In the genomic region with DNA sequence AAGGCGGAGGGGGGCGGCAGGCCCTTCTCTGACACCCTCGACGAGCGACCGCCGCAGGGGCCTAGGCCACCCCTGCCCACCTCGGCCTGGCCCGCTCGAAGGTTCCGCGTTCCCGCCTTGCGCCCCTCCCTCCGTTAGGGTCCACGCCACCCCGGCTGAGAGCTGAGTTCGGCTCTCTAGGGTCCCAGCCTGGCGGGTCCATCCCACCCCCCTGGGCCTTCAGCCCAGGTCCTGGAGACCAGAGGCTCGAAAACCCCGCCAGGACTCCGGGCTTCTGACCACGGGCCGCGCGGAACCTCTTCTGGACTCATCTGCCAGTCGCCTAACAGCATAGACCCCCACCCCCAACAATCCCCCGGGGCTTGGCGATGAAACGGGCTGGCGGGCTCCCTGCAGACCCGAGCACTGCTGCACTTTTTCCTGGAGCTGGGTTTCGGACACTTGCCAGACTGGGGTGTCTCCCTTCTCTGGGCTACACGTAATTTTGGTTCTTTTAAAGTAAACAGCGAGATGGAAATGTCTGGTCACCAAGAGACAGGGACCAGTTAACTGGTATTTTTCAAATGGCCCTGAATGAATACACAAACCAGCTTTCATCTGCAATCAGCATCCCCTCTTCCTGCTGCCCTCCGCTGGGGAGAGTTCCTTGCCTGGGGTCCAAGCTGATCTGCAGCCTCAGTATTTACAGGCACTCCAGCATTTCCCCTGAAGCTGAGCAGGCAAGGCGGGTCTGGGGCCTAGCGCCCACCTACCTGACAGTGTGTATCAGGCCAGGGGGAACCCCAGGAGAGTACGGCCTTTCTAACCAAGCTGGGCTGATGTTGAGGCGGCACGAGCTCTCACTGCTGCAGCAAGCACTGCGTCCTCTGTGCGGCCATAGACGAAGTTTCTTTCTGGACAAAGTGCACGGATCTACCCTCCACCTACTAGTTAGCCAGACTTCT, we compare ENCODE assay signal across 8 cellular contexts. TPM values are rescaled to one million over a fixed set of nuclear protein-coding genes. Genes with fewer than 3 reads are reported as not detected.
DNase-seq lines count a peak whose midpoint lies in the region; ATAC-seq and TF ChIP-seq lines count a peak whose summit lies in the region.

No MANE protein-coding gene starts in this region.

- TF ChIP-seq CTCF in right atrium auricular region (IDR thresholded peaks at IDR 0.05) (no peak), MCF 10A (IDR thresholded peaks at IDR 0.05; ENCODE audit: unreplicated experiment) (no peak), vagina (IDR thresholded peaks at IDR 0.05) (no peak)

- H3K4me3 ChIP-seq in right atrium auricular region = peak overlapping the region; percentile 63 to 74
- peak overlapping the region; percentile 71 for H3K4me3 ChIP-seq in mononuclear cell (ENCODE audit: low read length)
- H3K4me3 ChIP-seq in vagina = peak overlapping the region; percentile 59 to 87

- peaks cover 39% of the 10 kb centered on the region for H3K36me3 Mint-ChIP-seq in MCF 10A (ENCODE audit: insufficient read depth, unreplicated experiment)

- CTCF ChIA-PET in MCF 10A (lab: Yijun Ruan, JAX) = interaction anchor here (0.5 to 2.2 kb wide), 10 partner anchors 10 to 222 kb away, joined by 3 to 12 read pairs (median 6); partner anchors contain the start of gene GALK1

- H3K36me3 ChIP-seq in right atrium auricular region = peaks cover 42% of the 10 kb centered on the region
- H3K36me3 ChIP-seq in vagina = peaks cover 0 to 35% of the 10 kb centered on the region in 2 donors

- no peaks in the 10 kb centered on the region for H3K9me3 ChIP-seq in right atrium auricular region
- H3K9me3 ChIP-seq in mononuclear cell (ENCODE audit: low read depth, low read length) = no peaks in the 10 kb centered on the region
- H3K9me3 ChIP-seq in vagina = no peaks in the 10 kb centered on the region

- H3K4me1 Mint-ChIP-seq in MCF 10A (ENCODE audit: insufficient read depth, unreplicated experiment) = peaks cover 19% of the 10 kb centered on the region

- TSS peak; percentile 44 for BruUV-seq in MCF 10A (replicated peaks; lab: Mats Ljungman, UMichigan)

- no peaks in the 10 kb centered on the region for H3K9me3 Mint-ChIP-seq in MCF 10A (ENCODE audit: unreplicated experiment)

- no peaks in the 10 kb centered on the region for H3K27me3 Mint-ChIP-seq in MCF 10A (ENCODE audit: insufficient read depth, unreplicated experiment)

- no peak for ATAC-seq in esophagus mucosa
- no peak for ATAC-seq in HG02981 (IDR thresholded peaks at IDR 0.05; ENCODE audit: unreplicated experiment)

- H3K4me1 ChIP-seq in right atrium auricular region (peaks cover 0 to 27% of the 10 kb centered on the region in 2 donors), mononuclear cell (ENCODE audit: insufficient read depth, low read length) (peaks cover 20% of the 10 kb centered on the region), vagina (peaks cover 42% of the 10 kb centered on the region)

- intact Hi-C loops in cardiac septum (cut with DNase I) (loop anchor here (2.0 kb wide), 1 partner anchor 41 kb away; no protein-coding TSS in a partner anchor), MCF 10A (cut with micrococcal nuclease) (loop anchor here (2.0 kb wide), 1 partner anchor 43 kb away; the partner anchor contains the start of gene WBP2), vagina (cut with DNase I) (no loop called here)

- H3K27ac Mint-ChIP-seq in MCF 10A (ENCODE audit: low read depth, unreplicated experiment) = peak overlapping the region; percentile 70

- H3K4me3 Mint-ChIP-seq in MCF 10A (ENCODE audit: unreplicated experiment) = peak overlapping the region; percentile 74

- DNase-seq in right atrium auricular region (ENCODE audit: low spot score) = no peak
- no peak for DNase-seq in cardiac septum (ENCODE audit: low spot score)
- no peak for DNase-seq in MCF 10A (ENCODE audit: unreplicated experiment)
- DNase-seq in vagina (ENCODE audit: extremely low spot score in 2 of 2) = no peak
- DNase-seq in NCI-H187 treated with DMSO at 0.1 percent for 48 hours (lab: John Stamatoyannopoulos, UW) = no peak

- peak overlapping the region; percentile 91 for H3K27ac ChIP-seq in right atrium auricular region
- peak overlapping the region; percentile 94 for H3K27ac ChIP-seq in vagina

- no peaks in the 10 kb centered on the region for H3K27me3 ChIP-seq in right atrium auricular region
- no peaks in the 10 kb centered on the region for H3K27me3 ChIP-seq in mononuclear cell (ENCODE audit: insufficient read depth, low read length)
- H3K27me3 ChIP-seq in vagina = no peaks in the 10 kb centered on the region

- no peak for TF ChIP-seq POLR2A in vagina (IDR thresholded peaks at IDR 0.05)

- POLR2A ChIA-PET in MCF 10A (lab: Yijun Ruan, JAX) = interaction anchor here (0.5 to 5.0 kb wide), 17 partner anchors 8 to 281 kb away, joined by 3 to 80 read pairs (median 4); partner anchors contain the start of genes GALK1, MRPL38, RECQL5 and SAP30BP

RNA-seq across cellular contexts. Expression of gene TRIM65, which starts 0.6 kb away (rescaled TPM):
- total RNA-seq in right atrium auricular region = 1 to 10 TPM; 7.0 to 9.8 TPM
- 12.1 TPM for total RNA-seq in cardiac septum
- total RNA-seq in MCF 10A (2022) = 15.9 and 17.4 TPM in 2 replicates
- total RNA-seq in mononuclear cell = 5.8 TPM
- 59.9 TPM for total RNA-seq in vagina
- total RNA-seq in esophagus mucosa = 10.6 TPM

RNA-seq across cellular contexts. Expression of gene MRPL38, which starts 7.3 kb away (rescaled TPM):
- total RNA-seq in right atrium auricular region (10 to 100 TPM; 27.2 to 36.4 TPM), cardiac septum (76.3 TPM), MCF 10A (2022) (97.9 and 111 TPM in 2 replicates), mononuclear cell (45.4 TPM), vagina (67.8 TPM), esophagus mucosa (81.8 TPM)

RNA-seq across cellular contexts. Expression of gene TRIM47, which starts 19.0 kb away (rescaled TPM):
- total RNA-seq in right atrium auricular region (10 to 100 TPM; 16.8 to 24.8 TPM), cardiac septum (39.5 TPM), MCF 10A (2022) (23.6 and 25.7 TPM in 2 replicates), mononuclear cell (0.63 TPM), vagina (63.3 TPM), esophagus mucosa (23.4 TPM)

RNA-seq across cellular contexts. Expression of gene WBP2, which starts 42.2 kb away (rescaled TPM):
- total RNA-seq in right atrium auricular region = 100 to 1,000 TPM in 1 of 2 donors, 10 to 100 TPM in 1; 100.0 to 163 TPM
- total RNA-seq in cardiac septum = 129 TPM
- 55.7 and 97.9 TPM in 2 replicates for total RNA-seq in MCF 10A (2022)
- total RNA-seq in mononuclear cell = 30.5 TPM
- 54.3 TPM for total RNA-seq in vagina
- 57.5 TPM for total RNA-seq in esophagus mucosa

RNA-seq across cellular contexts. Expression of gene FBF1, which starts 43.5 kb away (rescaled TPM):
- total RNA-seq in right atrium auricular region = 1 to 10 TPM; 3.8 to 6.3 TPM
- 5.2 TPM for total RNA-seq in cardiac septum
- total RNA-seq in MCF 10A (2022) = 14.0 and 18.8 TPM in 2 replicates
- 11.2 TPM for total RNA-seq in mononuclear cell
- 13.0 TPM for total RNA-seq in vagina
- total RNA-seq in esophagus mucosa = 7.8 TPM

Comparison
In these comparisons a context has a peak if more than half of its experiments do, and no peak if none do; other contexts are left out.
1. RNA of gene TRIM47, which starts 19.0 kb away (total RNA-seq): 63.3 TPM in vagina (single experiment), 39.5 TPM in cardiac septum (single experiment), 23.6 to 25.7 TPM in MCF 10A, 16.8 to 24.8 TPM in right atrium auricular region and 23.4 TPM in esophagus mucosa (single experiment); 0.63 TPM in mononuclear cell (single experiment); every median in the first group is over 10 times any median in the second.
2. Peak in every context shown above with its lines, with median percentiles within 50 percentile points of each other: H3K4me3 ChIP-seq.